8 cellular contexts compared by ENCODE assay signal in the genomic region with DNA sequence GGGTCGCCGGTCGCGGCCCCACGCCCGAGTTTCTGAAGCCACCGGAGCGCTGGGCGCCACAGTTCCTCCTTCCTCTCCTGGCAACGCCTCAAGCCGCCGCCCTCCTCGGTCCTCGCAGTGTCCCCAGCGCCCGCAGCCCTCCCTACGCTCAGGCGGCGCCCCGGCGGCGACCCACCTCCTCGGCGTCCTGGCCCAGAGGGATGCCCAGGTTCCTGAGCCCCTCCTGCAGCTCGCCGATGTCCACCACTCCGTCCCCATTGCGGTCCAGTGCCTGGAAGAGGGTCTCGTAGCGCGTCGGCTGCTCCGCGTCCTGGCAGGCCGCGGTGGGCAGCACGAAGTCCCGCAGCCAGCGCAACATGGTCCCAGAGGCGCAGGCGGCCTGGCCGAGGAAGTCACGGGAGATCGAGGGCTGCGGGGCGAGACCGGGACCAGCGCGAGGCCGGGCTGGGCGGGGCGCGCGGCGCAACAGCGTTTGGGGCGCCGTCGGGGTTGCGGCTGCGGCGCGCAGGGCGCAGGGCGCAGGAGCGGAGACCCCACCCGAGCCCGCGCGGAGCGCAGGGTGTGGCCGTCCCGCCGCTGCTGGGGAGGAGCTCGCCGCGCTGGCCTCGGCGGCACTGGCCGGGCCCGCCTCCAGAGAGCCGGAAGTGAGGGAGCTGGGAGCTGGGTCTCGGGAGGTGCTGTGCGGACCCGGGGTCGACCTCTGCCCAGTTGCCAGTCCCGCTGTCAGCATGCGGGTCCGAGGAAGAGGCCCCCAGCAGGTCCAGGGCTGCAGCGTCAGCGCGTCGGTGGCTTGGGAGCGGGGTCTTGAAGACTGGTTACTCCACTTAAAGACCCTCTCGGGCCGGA. TPM values are rescaled to one million over a fixed set of nuclear protein-coding genes. Genes with fewer than 3 reads are reported as not detected.
DNase-seq lines count a peak whose midpoint lies in the region; ATAC-seq and TF ChIP-seq lines count a peak whose summit lies in the region.

A gene (minus strand): TSS at position 563 of the 846 bp plus-strand sequence. CDS start 205 bp downstream, at position 358.

- 0% methylated on average over 18 of the region's 96 CpGs for WGBS in suprapubic skin

- TF ChIP-seq CTCF in suprapubic skin (IDR thresholded peaks at IDR 0.05), result no peak

- peaks cover 25% of the 10 kb centered on the region for H3K4me1 ChIP-seq in suprapubic skin

- peak within 1 kb of the TSS; percentile 72; the same call in 1 of the 2 replicates for H3K27ac ChIP-seq in SK-N-MC
- peak within 1 kb of the TSS; percentile 91 for H3K27ac ChIP-seq in suprapubic skin

- peaks cover 38% of the 10 kb centered on the region for H3K36me3 ChIP-seq in SK-N-MC (ENCODE audit: insufficient read depth, low read length)
- peaks cover 4% of the 10 kb centered on the region for H3K36me3 ChIP-seq in suprapubic skin

- peak within 1 kb of the TSS; percentile 91 for H3K9ac ChIP-seq in SK-N-MC (ENCODE audit: insufficient read length)

- ATAC-seq in GM21528 (IDR thresholded peaks at IDR 0.05; ENCODE audit: low FRiP score, unreplicated experiment), result peak; percentile 79

- TF ChIP-seq EP300 in suprapubic skin (IDR thresholded peaks at IDR 0.05), result no peak

- H3K9me3 ChIP-seq in SK-N-MC (ENCODE audit: low read depth, low read length), result peaks cover 16% of the 10 kb centered on the region
- no peaks in the 10 kb centered on the region for H3K9me3 ChIP-seq in suprapubic skin

- H3K4me3 ChIP-seq in SK-N-MC (peak within 1 kb of the TSS; percentile 96), suprapubic skin (peak within 1 kb of the TSS; percentile 82)

- H3K27me3 ChIP-seq in suprapubic skin, result no peaks in the 10 kb centered on the region

- TF ChIP-seq POLR2A in suprapubic skin (IDR thresholded peaks at IDR 0.05), result no peak

- in situ Hi-C loops in KBM-7 (cut with MboI; ENCODE audit: low pct_unique_long_range_greater_than_20kb, low sequenced_read_pairs), result no loop called here

- peak; percentile 25 for DNase-seq in DMS153 (lab: John Stamatoyannopoulos, UW)
- DNase-seq in KBM-7, result peak; percentile 81
- no peak for DNase-seq in SK-N-MC (ENCODE audit: low read depth, low spot score)
- peak; percentile 72 for DNase-seq in activated naive CD4-positive, alpha-beta T cell treated with anti-CD3 and anti-CD28 coated beads, Interleukin-2, amount 50 U/mL, for 16 hours
- DNase-seq in germinal center (ENCODE audit: low spot score), result peak; percentile 86
- DNase-seq in occipital lobe (lab: John Stamatoyannopoulos, UW), result peak; percentile 77
- peak; percentile 87 for DNase-seq in suprapubic skin (ENCODE audit: low spot score in 2 of 2)

RNA-seq across cellular contexts. Expression of the gene that starts here (rescaled TPM):
- total RNA-seq in occipital lobe (49.9 TPM), suprapubic skin (10 to 100 TPM; 13.6 to 17.7 (median 16.2) TPM)
